11 cellular contexts compared by ENCODE assay signal in the genomic region with DNA sequence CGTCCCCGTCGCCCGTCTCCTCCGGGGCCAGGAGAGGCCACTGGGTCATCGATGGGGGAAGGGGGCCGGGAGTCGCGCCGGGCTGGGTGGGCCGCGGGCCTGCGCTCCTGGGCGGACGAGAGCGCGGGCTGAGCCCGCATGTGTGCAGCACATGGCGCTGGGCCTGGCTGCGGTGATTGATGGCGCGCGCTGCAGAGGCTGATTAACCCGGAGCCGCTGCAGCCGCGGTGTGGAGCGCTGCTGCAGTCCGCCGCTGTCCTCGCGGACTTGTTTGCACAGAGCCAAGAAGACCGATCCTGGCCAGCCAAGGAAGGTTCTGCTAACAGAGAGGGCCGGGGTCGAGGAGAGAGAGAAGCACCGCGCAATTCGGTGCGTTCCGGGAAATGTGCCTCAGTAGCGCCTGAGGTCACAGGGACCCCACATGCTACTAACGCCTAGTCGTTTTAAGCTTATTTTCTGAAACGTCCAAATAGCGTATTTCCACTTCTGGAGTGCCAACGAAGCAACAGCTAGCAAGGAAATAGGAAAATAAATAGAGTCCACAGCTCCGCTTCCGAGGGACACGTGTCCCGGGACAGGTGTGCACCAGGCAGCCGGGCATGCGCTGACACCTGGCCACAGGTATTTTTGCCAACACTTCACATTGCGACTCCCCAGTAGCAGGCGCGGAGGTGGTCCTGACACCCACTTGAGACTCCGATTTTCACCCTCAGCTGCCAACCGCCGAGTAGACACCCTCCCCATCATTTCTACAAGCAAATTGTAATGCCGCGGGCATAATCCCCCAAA. TPM values are rescaled to one million over a fixed set of nuclear protein-coding genes. Genes with fewer than 3 reads are reported as not detected.
DNase-seq lines count a peak whose midpoint lies in the region.
"Had no signal": no experiment of that assay in that cellular context is flagged by ENCODE, and none has a peak within 500 bp of the region (broad histone marks: within the 10 kb centered on the region; RNA-seq: fewer than 3 reads in every experiment).

No MANE protein-coding gene starts in this region.

- H3K9ac ChIP-seq in skeletal muscle satellite cell (ENCODE audit: low read depth, low read length) = no peak overlapping the region

- no peak for DNase-seq in activated CD4-positive, alpha-beta T cell treated with anti-CD3 and anti-CD28 coated beads, Interleukin-2, amount 10 ng/mL, durations not matched to agents 24 days and 14 days
- DNase-seq in activated CD4-positive, alpha-beta T cell treated with anti-CD3 and anti-CD28 coated beads for 4 hours = no peak
- peak; percentile 61 for DNase-seq in activated CD8-positive, alpha-beta memory T cell treated with anti-CD3 and anti-CD28 coated beads, Interleukin-2, amount 50 U/mL, for 48 hours
- DNase-seq in iPS DF 6.9 (ENCODE audit: low read depth, low spot score) (no peak), NCI-H2029 treated with DMSO at 0.1 percent for 48 hours (lab: John Stamatoyannopoulos, UW) (no peak)
- DNase-seq in stimulated activated CD4-positive, alpha-beta T cell treated with anti-CD3 and anti-CD28 coated beads, Interleukin-4, amount 100 ng/mL, for 1 hour = no peak
- no peak for DNase-seq in activated CD4-positive, CD25-positive, alpha-beta regulatory T cell (lab: John Stamatoyannopoulos, UW)
- DNase-seq: activated naive CD4-positive, alpha-beta T cell treated with anti-CD3 and anti-CD28 coated beads, Interleukin-2, amount 50 U/mL, for 16 hours; heart right ventricle; NCI-H146 had no signal

- no peaks in the 10 kb centered on the region for H3K9me3 ChIP-seq in iPS DF 6.9 (ENCODE audit: control insufficient read depth, insufficient read depth, low read length)
- H3K9me3 ChIP-seq in skeletal muscle satellite cell (replicated peaks; ENCODE audit: low read length) = no peaks in the 10 kb centered on the region
- H3K9me3 ChIP-seq: heart right ventricle had no signal

- H3K9me3 Mint-ChIP-seq in activated CD4-positive, alpha-beta T cell treated with anti-CD3 and anti-CD28 coated beads, Interleukin-2, amount 10 ng/mL, durations not matched to agents 24 days and 14 days = no peaks in the 10 kb centered on the region

- peaks cover 66% of the 10 kb centered on the region for H3K27me3 Mint-ChIP-seq in activated CD4-positive, alpha-beta T cell treated with anti-CD3 and anti-CD28 coated beads, Interleukin-2, amount 10 ng/mL, durations not matched to agents 24 days and 14 days

- H3K36me3 ChIP-seq in iPS DF 6.9 (ENCODE audit: control insufficient read depth, insufficient read depth, low read length) = no peaks in the 10 kb centered on the region
- no peaks in the 10 kb centered on the region for H3K36me3 ChIP-seq in skeletal muscle satellite cell (ENCODE audit: insufficient read depth, low read length)
- H3K36me3 ChIP-seq: heart right ventricle had no signal

- peak overlapping the region; percentile 9; the same call in 1 of the 2 replicates for H3K4me3 ChIP-seq in iPS DF 6.9 (ENCODE audit: low read length)
- no peak overlapping the region for H3K4me3 ChIP-seq in skeletal muscle satellite cell (ENCODE audit: low read length)

- no peak overlapping the region for H3K4me3 Mint-ChIP-seq in activated CD4-positive, alpha-beta T cell treated with anti-CD3 and anti-CD28 coated beads, Interleukin-2, amount 10 ng/mL, durations not matched to agents 24 days and 14 days

- peaks cover 2% of the 10 kb centered on the region for H3K36me3 Mint-ChIP-seq in activated CD4-positive, alpha-beta T cell treated with anti-CD3 and anti-CD28 coated beads, Interleukin-2, amount 10 ng/mL, durations not matched to agents 24 days and 14 days (ENCODE audit: low read depth)

- H3K27ac Mint-ChIP-seq in activated CD4-positive, alpha-beta T cell treated with anti-CD3 and anti-CD28 coated beads, Interleukin-2, amount 10 ng/mL, durations not matched to agents 24 days and 14 days = peak overlapping the region; percentile 51

- intact Hi-C loops in activated CD4-positive, alpha-beta T cell treated with anti-CD3 and anti-CD28 coated beads, Interleukin-2, amount 10 ng/mL, durations not matched to agents 24 days and 14 days (cut with micrococcal nuclease) = loop anchor here (5.0 kb wide), 2 partner anchors 683 to 1537 kb away; no protein-coding TSS in a partner anchor

- H3K27ac ChIP-seq in iPS DF 6.9 (ENCODE audit: low read length) = no peak overlapping the region
- H3K27ac ChIP-seq: heart right ventricle had no signal

- no CpG with 5 or more reads among the region's 60 CpGs for WGBS in iPS DF 6.9 (ENCODE audit: insufficient coverage, insufficient read length)

- H3K4me1 ChIP-seq in iPS DF 6.9 (ENCODE audit: control insufficient read depth, insufficient read depth, low read length) (peaks cover 6% of the 10 kb centered on the region), skeletal muscle satellite cell (ENCODE audit: control insufficient read depth, insufficient read depth, low read length) (peaks cover 8% of the 10 kb centered on the region)

- H3K4me2 ChIP-seq in skeletal muscle satellite cell (ENCODE audit: low read length) = peak overlapping the region; percentile 68

- peaks cover 17% of the 10 kb centered on the region for H3K4me1 Mint-ChIP-seq in activated CD4-positive, alpha-beta T cell treated with anti-CD3 and anti-CD28 coated beads, Interleukin-2, amount 10 ng/mL, durations not matched to agents 24 days and 14 days

- H3K27me3 ChIP-seq in iPS DF 6.9 (ENCODE audit: control insufficient read depth, insufficient read depth, low read length) (peaks cover 91% of the 10 kb centered on the region), skeletal muscle satellite cell (ENCODE audit: control insufficient read depth, insufficient read depth, low read length) (peaks cover 94% of the 10 kb centered on the region)

RNA-seq across cellular contexts. Expression of gene MNX1, which starts 6.2 kb away (rescaled TPM):
- not detected in 2 replicates for total RNA-seq in activated CD4-positive, alpha-beta T cell treated with anti-CD3 and anti-CD28 coated beads, Interleukin-2, amount 10 ng/mL, durations not matched to agents 24 days and 14 days
- not detected in 2 replicates for total RNA-seq in skeletal muscle satellite cell (2012; rRNA removed)
- total RNA-seq: heart right ventricle had no signal

RNA-seq across cellular contexts. Expression of gene NOM1, which starts 54.7 kb away (rescaled TPM):
- total RNA-seq in activated CD4-positive, alpha-beta T cell treated with anti-CD3 and anti-CD28 coated beads, Interleukin-2, amount 10 ng/mL, durations not matched to agents 24 days and 14 days = 50.5 and 54.5 TPM in 2 replicates
- 17.2 and 17.5 TPM in 2 replicates for total RNA-seq in skeletal muscle satellite cell (2012; rRNA removed)
